Comparison of ENCODE assay signal across 20 cellular contexts in genomic region chr2:47715552-47715951, GRCh38.
DNase-seq lines count a peak whose midpoint lies in the region; ATAC-seq and TF ChIP-seq lines count a peak whose summit lies in the region.
"Had no signal": no experiment of that assay in that cellular context is flagged by ENCODE, and none has a peak within 500 bp of the region (broad histone marks: within the 10 kb centered on the region; RNA-seq: fewer than 3 reads in every experiment).

No MANE protein-coding gene starts in this region.

- H3K4me3 Mint-ChIP-seq in Caco-2 (ENCODE audit: unreplicated experiment) = no peak overlapping the region
- H3K4me3 Mint-ChIP-seq: CD4-positive, CD25-positive, alpha-beta regulatory T cell; CD8-positive, alpha-beta T cell; GM23338; H9; HFFc6 had no signal

- H3K27ac ChIP-seq in BLaER1 treated with 17β-estradiol and CSF1 and Interleukin-3, amounts not matched to agents 10 nM and 100 nM = peak overlapping the region in 6 of 11 experiments; percentile 29 to 96 (median 95); a peak in 10 of 22 replicates
- H3K27ac ChIP-seq in Karpas-422 (ENCODE audit: low read length) (peak overlapping the region; percentile 99), SU-DHL-6 (ENCODE audit: low read depth, low read length) (peak overlapping the region; percentile 99)
- H3K27ac ChIP-seq: A549, C4-2B had no signal

- no peak overlapping the region for H3K27ac Mint-ChIP-seq in Caco-2 (ENCODE audit: unreplicated experiment)
- H3K27ac Mint-ChIP-seq: CD4-positive, CD25-positive, alpha-beta regulatory T cell; CD8-positive, alpha-beta T cell; GM23338; H9; HFFc6 had no signal

- peaks cover 29 to 62% (median 51%) of the 10 kb centered on the region in 10 experiments for H3K4me1 ChIP-seq in BLaER1 treated with 17β-estradiol and CSF1 and Interleukin-3, amounts not matched to agents 10 nM and 100 nM
- H3K4me1 ChIP-seq in Karpas-422 (ENCODE audit: low read length) = peaks cover 55% of the 10 kb centered on the region
- no peaks in the 10 kb centered on the region for H3K4me1 ChIP-seq in Caco-2
- H3K4me1 ChIP-seq: A549, BE2C had no signal

- intact Hi-C loops in Caco-2 (cut with micrococcal nuclease; ENCODE audit: unreplicated experiment) = loop anchor here (5.0 kb wide), 1 partner anchor 52 kb away; no protein-coding TSS in a partner anchor

- no TSS peak for BruUV-seq in Caco-2 (replicated peaks; lab: Mats Ljungman, UMichigan)

- no peaks in the 10 kb centered on the region for H3K9me3 Mint-ChIP-seq in Caco-2 (ENCODE audit: unreplicated experiment)
- H3K9me3 Mint-ChIP-seq: CD8-positive, alpha-beta T cell; HFFc6 had no signal

- no peaks in the 10 kb centered on the region for H3K4me1 Mint-ChIP-seq in Caco-2 (ENCODE audit: low read depth, unreplicated experiment)
- H3K4me1 Mint-ChIP-seq: CD4-positive, CD25-positive, alpha-beta regulatory T cell; GM23338 had no signal

- H4K20me1 ChIP-seq in BLaER1 treated with 17β-estradiol and CSF1 and Interleukin-3, amounts not matched to agents 10 nM and 100 nM = no peaks in the 10 kb centered on the region
- H4K20me1 ChIP-seq in Karpas-422 (ENCODE audit: insufficient read depth, low read depth, low read length) = no peaks in the 10 kb centered on the region
- no peaks in the 10 kb centered on the region for H4K20me1 ChIP-seq in SU-DHL-6 (ENCODE audit: low read depth, low read length)

- no peak for ATAC-seq in HG03460 (IDR thresholded peaks at IDR 0.05; ENCODE audit: unreplicated experiment)
- ATAC-seq: CD8-positive, alpha-beta T cell; GM23338; HCT116 had no signal

- peak overlapping the region in 5 of 11 experiments; percentile 60 to 84 (median 72); a peak in 8 of 22 replicates for H3K4me2 ChIP-seq in BLaER1 treated with 17β-estradiol and CSF1 and Interleukin-3, amounts not matched to agents 10 nM and 100 nM
- H3K4me2 ChIP-seq in Karpas-422 (ENCODE audit: low read depth, low read length, poor library complexity, severe bottlenecking) (peak overlapping the region; percentile 34), SU-DHL-6 (ENCODE audit: low read depth, low read length, poor library complexity, severe bottlenecking) (peak overlapping the region; percentile 58)
- H3K4me2 ChIP-seq: A549, GM23338 had no signal

- CTCF ChIA-PET in Caco-2 (lab: Charles Lee) = no interaction called here

- H3K27me3 Mint-ChIP-seq in Caco-2 (ENCODE audit: insufficient read depth, unreplicated experiment) = no peaks in the 10 kb centered on the region

- peak; percentile 39 for DNase-seq in Karpas-422
- no peak for DNase-seq in Caco-2
- DNase-seq in NCI-H748 (lab: John Stamatoyannopoulos, UW; ENCODE audit: unreplicated experiment) = no peak
- DNase-seq: 8988T; AML-193; CD4-positive, CD25-positive, alpha-beta regulatory T cell; CD8-positive, alpha-beta T cell; DMS 273 treated with DMSO at 0.1 percent for 48 hours; DMS79; GF-D8; H9; HFFc6 had no signal

- no peak overlapping the region for H2AFZ ChIP-seq in Karpas-422 (ENCODE audit: low read length)
- H2AFZ ChIP-seq in SU-DHL-6 (ENCODE audit: low read depth, low read length, severe bottlenecking) = no peak overlapping the region
- H2AFZ ChIP-seq: GM23338 had no signal

- 0 out of 2 replicates have a peak, but pooled peaks cover 4% of the 10 kb centered on the region for H3K79me2 ChIP-seq in Karpas-422 (ENCODE audit: low read length)
- H3K79me2 ChIP-seq in SU-DHL-6 (ENCODE audit: insufficient read depth, low read length) = peaks cover 41% of the 10 kb centered on the region

- H3K9me2 ChIP-seq in Karpas-422 (replicated peaks; ENCODE audit: insufficient read depth, low read length) (no peaks in the 10 kb centered on the region), SU-DHL-6 (replicated peaks; ENCODE audit: insufficient read depth, low read length) (no peaks in the 10 kb centered on the region)

- H3K4me3 ChIP-seq in BLaER1 treated with 17β-estradiol and CSF1 and Interleukin-3, amounts not matched to agents 10 nM and 100 nM = no peak overlapping the region
- no peak overlapping the region for H3K4me3 ChIP-seq in Karpas-422 (ENCODE audit: low read length)
- peak overlapping the region; percentile 28 for H3K4me3 ChIP-seq in SU-DHL-6 (ENCODE audit: insufficient read depth, low read length, poor library complexity, severe bottlenecking)
- H3K4me3 ChIP-seq in Caco-2 (ENCODE audit: low read depth, low read length) = no peak overlapping the region
- H3K4me3 ChIP-seq: A549, GM23338 had no signal

- H3K36me3 ChIP-seq in BLaER1 treated with 17β-estradiol and CSF1 and Interleukin-3, amounts not matched to agents 10 nM and 100 nM = peaks cover 0 to 95% (median 58%) of the 10 kb centered on the region in 11 experiments; a peak in 17 of 22 replicates
- H3K36me3 ChIP-seq in Karpas-422 (ENCODE audit: insufficient read depth, low read length) (peaks cover 8% of the 10 kb centered on the region), SU-DHL-6 (ENCODE audit: low read length) (peaks cover 17% of the 10 kb centered on the region), Caco-2 (ENCODE audit: control insufficient read depth, insufficient read depth, low read length) (no peaks in the 10 kb centered on the region)
- H3K36me3 ChIP-seq: BE2C had no signal

- POLR2A ChIA-PET in Caco-2 (lab: Charles Lee) = no interaction called here

- no peak overlapping the region for H3K9ac ChIP-seq in BLaER1 treated with 17β-estradiol and CSF1 and Interleukin-3, amounts not matched to agents 10 nM and 100 nM
- H3K9ac ChIP-seq in Karpas-422 (ENCODE audit: low read length) (peak overlapping the region; percentile 29; the same call in 1 of the 2 replicates), SU-DHL-6 (ENCODE audit: low read length) (peak overlapping the region; percentile 64)

- peaks cover 85% of the 10 kb centered on the region for H3F3A ChIP-seq in SU-DHL-6 (ENCODE audit: insufficient read depth)

- H3K9me3 ChIP-seq in BLaER1 treated with 17β-estradiol and CSF1 and Interleukin-3, amounts not matched to agents 10 nM and 100 nM (replicated peaks in 1 of 11) = peaks cover 0 to 5% (median 0%) of the 10 kb centered on the region in 11 experiments; a peak in 3 of 22 replicates
- no peaks in the 10 kb centered on the region for H3K9me3 ChIP-seq in Karpas-422 (ENCODE audit: low read length)
- H3K9me3 ChIP-seq in SU-DHL-6 (ENCODE audit: insufficient read depth, low read length) = no peaks in the 10 kb centered on the region
- no peaks in the 10 kb centered on the region for H3K9me3 ChIP-seq in Caco-2
- H3K9me3 ChIP-seq: A549, BE2C had no signal

- H3K27me3 ChIP-seq in BLaER1 treated with 17β-estradiol and CSF1 and Interleukin-3, amounts not matched to agents 10 nM and 100 nM = no peaks in the 10 kb centered on the region
- H3K27me3 ChIP-seq in Karpas-422 (ENCODE audit: low read length) = no peaks in the 10 kb centered on the region
- H3K27me3 ChIP-seq in SU-DHL-6 (ENCODE audit: low read length) = no peaks in the 10 kb centered on the region
- no peaks in the 10 kb centered on the region for H3K27me3 ChIP-seq in Caco-2 (replicated peaks; ENCODE audit: control insufficient read depth, insufficient read depth, low read length)
- H3K27me3 ChIP-seq: BE2C had no signal

- TF ChIP-seq CTCF in SU-DHL-6 (IDR thresholded peaks at IDR 0.05; ENCODE audit: insufficient read depth, low read length, poor library complexity, severe bottlenecking) = no peak
- TF ChIP-seq CTCF in Caco-2 (IDR thresholded peaks at IDR 0.05; ENCODE audit: insufficient read depth in 1 of 2, low read depth in 1 of 2, low read length in 1 of 2, severe bottlenecking in 1 of 2, unreplicated experiment in 1 of 2) = no peak

- no peaks in the 10 kb centered on the region for H3K36me3 Mint-ChIP-seq in Caco-2 (ENCODE audit: insufficient read depth, unreplicated experiment)
- H3K36me3 Mint-ChIP-seq: CD4-positive, CD25-positive, alpha-beta regulatory T cell; CD8-positive, alpha-beta T cell had no signal

Comparison
In these comparisons a context has a peak if more than half of its experiments do, and no peak if none do; other contexts are left out.
1. H3K9ac ChIP-seq: peak in Karpas-422 (single experiment) and SU-DHL-6 (single experiment); none in BLaER1 treated with 17β-estradiol and CSF1 and Interleukin-3, amounts not matched to agents 10 nM and 100 nM (0 of 11).
2. Peak in every context shown above with its lines, with median percentiles within 50 percentile points of each other: H3K27ac ChIP-seq.